1 cellular context compared by ENCODE assay signal in genomic region chr10:28684157-28684985, GRCh38.
TF ChIP-seq lines count a peak whose summit lies in the region.

No MANE protein-coding gene starts in this region.

TF ChIP-seq in WTC11, 78 proteins besides CTCF, POLR2A, EP300 and RAD21 (continued from another document):
- 0 out of 2 replicates have a peak, but pooled peaks have one; percentile 12 for TF ChIP-seq CDX4 (CRISPR knock-in tag; IDR thresholded peaks at IDR 0.05; ENCODE audit: borderline replicate concordance)
TF ChIP-seq in WTC11: peak in this region for 1.
